Comparison of ENCODE assay signal across 22 cellular contexts in the genomic region with DNA sequence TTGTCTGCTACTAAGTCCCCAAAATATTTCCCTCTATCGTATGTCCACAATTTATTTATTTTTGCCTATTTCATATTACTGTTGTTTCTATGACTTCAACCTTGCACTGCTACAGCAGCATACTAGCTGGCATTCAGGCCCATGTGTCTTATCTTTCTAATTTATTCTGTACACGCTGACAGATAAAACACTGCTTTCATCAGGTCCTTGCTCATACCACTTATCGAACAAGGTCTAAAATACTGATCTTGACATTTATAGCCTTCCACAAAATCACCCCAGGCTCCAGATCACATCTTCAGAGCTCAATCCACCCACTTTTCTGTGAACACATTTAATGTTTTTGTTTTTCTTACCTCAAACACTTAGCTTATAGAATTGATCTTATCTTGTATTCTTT.
"Had no signal": no experiment of that assay in that cellular context is flagged by ENCODE, and none has a peak within 500 bp of the region (broad histone marks: within the 10 kb centered on the region; RNA-seq: fewer than 3 reads in every experiment).

No MANE protein-coding gene starts in this region.

- H3K4me1 ChIP-seq: esophagus squamous epithelium, lower lobe of right lung, psoas muscle, transverse colon had no signal

- H3K9me3 ChIP-seq: esophagus squamous epithelium, gastroesophageal sphincter, left ventricle myocardium inferior, lower lobe of right lung, neutrophil, psoas muscle, stomach, thoracic aorta, transverse colon had no signal

- H3K27ac ChIP-seq: esophagus squamous epithelium, gastroesophageal sphincter, left ventricle myocardium inferior, lower lobe of right lung, neutrophil, psoas muscle, thoracic aorta, transverse colon had no signal

- H3K36me3 Mint-ChIP-seq: naive B cell had no signal

- H3K4me3 ChIP-seq: esophagus squamous epithelium, gastroesophageal sphincter, left ventricle myocardium inferior, lower lobe of right lung, psoas muscle, stomach, thoracic aorta, transverse colon had no signal

- H3K27me3 ChIP-seq: esophagus squamous epithelium, gastroesophageal sphincter, neutrophil, stomach, transverse colon had no signal

- H3K4me1 Mint-ChIP-seq: immature natural killer cell, naive B cell, nephron had no signal

- ATAC-seq: gastroesophageal sphincter, left cardiac atrium, lower lobe of right lung, psoas muscle, sciatic nerve had no signal

- FAIRE-seq: keratinocyte had no signal

- H3K36me3 ChIP-seq: esophagus squamous epithelium, gastroesophageal sphincter, left ventricle myocardium inferior, lower lobe of right lung, neutrophil, stomach, thoracic aorta, transverse colon had no signal

- H3K9me3 Mint-ChIP-seq: naive B cell, nephron had no signal

- DNase-seq: effector memory CD4-positive, alpha-beta T cell; esophagus squamous epithelium; foreskin fibroblast; glutamatergic neuron; immature natural killer cell; left cardiac atrium; left ventricle myocardium inferior; lower lobe of right lung; mesendoderm; naive B cell; psoas muscle; stimulated activated CD4-positive, alpha-beta T cell treated with anti-CD3 and anti-CD28 coated beads, Interleukin-2, amount 100 ng/mL, for 24 hours; stimulated activated naive CD4-positive, alpha-beta T cell; stomach; substantia nigra; transverse colon had no signal

- H3K4me3 Mint-ChIP-seq: immature natural killer cell, naive B cell, nephron had no signal

- H3K27ac Mint-ChIP-seq: immature natural killer cell, naive B cell, nephron had no signal

- H3K27me3 Mint-ChIP-seq: naive B cell had no signal
